Comparison of ENCODE assay signal across 13 cellular contexts in the genomic region with DNA sequence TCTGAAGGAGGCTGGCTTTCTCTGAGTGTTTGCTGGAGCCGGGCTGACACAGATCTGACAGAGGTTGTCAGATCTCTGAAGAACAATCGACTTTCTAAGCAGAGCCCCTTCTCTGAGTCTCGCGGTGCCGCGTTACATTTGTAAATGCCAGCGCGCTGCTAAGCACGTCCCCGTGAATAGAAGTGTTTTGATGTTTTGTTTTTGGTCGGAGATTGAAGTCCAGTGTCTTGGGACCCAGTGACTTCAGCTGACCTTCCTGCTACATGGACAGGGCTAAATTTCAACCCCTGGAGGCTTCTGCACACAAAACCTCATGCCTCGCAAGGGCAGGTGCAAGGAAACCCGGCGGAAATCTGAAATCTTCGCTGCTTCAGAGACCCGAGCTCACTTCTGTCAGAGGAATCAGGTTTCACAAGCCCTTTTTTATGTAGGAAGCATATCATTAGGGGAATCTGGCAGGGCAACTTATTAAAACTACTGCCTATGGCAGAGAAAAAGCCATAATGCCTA. TPM values are rescaled to one million over a fixed set of nuclear protein-coding genes. Genes with fewer than 3 reads are reported as not detected.
A peak's percentile ranks its signal among the peaks of the same experiment; 100 is the strongest.
DNase-seq lines count a peak whose midpoint lies in the region; ATAC-seq and TF ChIP-seq lines count a peak whose summit lies in the region.
"Had no signal": no experiment of that assay in that cellular context is flagged by ENCODE, and none has a peak within 500 bp of the region (broad histone marks: within the 10 kb centered on the region; RNA-seq: fewer than 3 reads in every experiment).

No MANE protein-coding gene starts in this region.

- H3K4me3 ChIP-seq in HUES64 (ENCODE audit: low read length) (peak overlapping the region; percentile 37), SK-N-MC (peak overlapping the region; percentile 60), tibial artery (no peak overlapping the region)
- H3K4me3 ChIP-seq: pancreas had no signal

- WGBS in HUES64, result 4% methylated on average over 16 of the region's 16 CpGs

- no peak for TF ChIP-seq CTCF in CD4-positive, alpha-beta T cell (IDR thresholded peaks at IDR 0.05)
- no peak for TF ChIP-seq CTCF in neural crest cell (conservative IDR thresholded peaks at IDR 0.05)
- no peak for TF ChIP-seq CTCF in tibial artery (IDR thresholded peaks at IDR 0.05)

- no peaks in the 10 kb centered on the region for H3K9me3 Mint-ChIP-seq in CD4-positive, alpha-beta T cell
- no peaks in the 10 kb centered on the region for H3K9me3 Mint-ChIP-seq in neural crest cell
- H3K9me3 Mint-ChIP-seq: activated T-helper 17 cell treated with anti-CD3 and anti-CD28 coated beads, Interleukin-2, amount 50 U/mL, for 72 hours had no signal

- H3K4me1 ChIP-seq in HUES64 (ENCODE audit: insufficient read depth, low read length), result peaks cover 5% of the 10 kb centered on the region
- peaks cover 0 to 12% (median 4%) of the 10 kb centered on the region in 4 donors for H3K4me1 ChIP-seq in tibial artery
- H3K4me1 ChIP-seq: pancreas had no signal

- H3K4me3 Mint-ChIP-seq in CD4-positive, alpha-beta T cell, result peak overlapping the region; percentile 59
- H3K4me3 Mint-ChIP-seq in neural crest cell, result peak overlapping the region; percentile 77
- H3K4me3 Mint-ChIP-seq: activated T-helper 17 cell treated with anti-CD3 and anti-CD28 coated beads, Interleukin-2, amount 50 U/mL, for 72 hours had no signal

- H3K9me3 ChIP-seq in CD4-positive, alpha-beta T cell (ENCODE audit: control insufficient read depth, low read length), result no peaks in the 10 kb centered on the region
- no peaks in the 10 kb centered on the region for H3K9me3 ChIP-seq in HUES64 (ENCODE audit: insufficient read depth, low read depth, low read length)
- no peaks in the 10 kb centered on the region for H3K9me3 ChIP-seq in SK-N-MC (ENCODE audit: low read depth, low read length)
- no peaks in the 10 kb centered on the region for H3K9me3 ChIP-seq in tibial artery
- H3K9me3 ChIP-seq: pancreas had no signal

- DNase-seq in CD4-positive, alpha-beta T cell, result no peak
- no peak for DNase-seq in SK-N-MC (ENCODE audit: low read depth, low spot score)
- DNase-seq in neural crest cell (ENCODE audit: low read depth, low spot score), result no peak
- DNase-seq in left colon, result no peak
- DNase-seq in tibial artery, result no peak
- no peak for DNase-seq in cortex of kidney (lab: John Stamatoyannopoulos, UW)
- DNase-seq: NCI-H1694 treated with DMSO at 0.1 percent for 48 hours, pancreas had no signal

- POLR2A ChIA-PET in CD4-positive, alpha-beta T cell (lab: Charles Lee), result no interaction called here

- H3K27ac ChIP-seq in CD4-positive, alpha-beta T cell (ENCODE audit: low read depth, low read length), result no peak overlapping the region
- H3K27ac ChIP-seq in HUES64 (ENCODE audit: low read depth, low read length), result no peak overlapping the region
- H3K27ac ChIP-seq in SK-N-MC, result no peak overlapping the region
- H3K27ac ChIP-seq in tibial artery, result no peak overlapping the region
- H3K27ac ChIP-seq: HL-60, pancreas had no signal

- H3K36me3 ChIP-seq in HUES64 (ENCODE audit: insufficient read depth, low read length) (no peaks in the 10 kb centered on the region), SK-N-MC (ENCODE audit: insufficient read depth, low read length) (no peaks in the 10 kb centered on the region), tibial artery (no peaks in the 10 kb centered on the region)
- H3K36me3 ChIP-seq: pancreas had no signal

- no peak for ATAC-seq in CD4-positive, alpha-beta T cell (ENCODE audit: poor library complexity)
- ATAC-seq in left colon (no peak), HG02885 (IDR thresholded peaks at IDR 0.05; ENCODE audit: poor library complexity, unreplicated experiment) (no peak)
- ATAC-seq: activated T-helper 17 cell treated with anti-CD3 and anti-CD28 coated beads, Interleukin-2, amount 50 U/mL, for 72 hours; pancreas; Right ventricle myocardium inferior had no signal

- H3K27ac Mint-ChIP-seq in CD4-positive, alpha-beta T cell, result no peak overlapping the region
- no peak overlapping the region for H3K27ac Mint-ChIP-seq in neural crest cell (ENCODE audit: unreplicated experiment)
- H3K27ac Mint-ChIP-seq: activated T-helper 17 cell treated with anti-CD3 and anti-CD28 coated beads, Interleukin-2, amount 50 U/mL, for 72 hours had no signal

- peaks cover 39% of the 10 kb centered on the region for H3K27me3 ChIP-seq in CD4-positive, alpha-beta T cell (ENCODE audit: control insufficient read depth, insufficient read depth, low read length)
- H3K27me3 ChIP-seq in HUES64 (ENCODE audit: insufficient read depth, low read length) (peaks cover 90% of the 10 kb centered on the region), tibial artery (peaks cover 0 to 48% of the 10 kb centered on the region in 2 donors)

- H3K36me3 Mint-ChIP-seq in CD4-positive, alpha-beta T cell (ENCODE audit: low read depth), result no peaks in the 10 kb centered on the region
- peaks cover 3% of the 10 kb centered on the region for H3K36me3 Mint-ChIP-seq in neural crest cell (ENCODE audit: low read depth)

- intact Hi-C loops in CD4-positive, alpha-beta T cell (cut with DNase I, micrococcal nuclease), result no loop called here
- intact Hi-C loops in left colon (cut with DNase I, micrococcal nuclease), result no loop called here
- intact Hi-C loops in tibial artery (cut with DNase I; ENCODE audit: low total_unique reads), result no loop called here

- peaks cover 18% of the 10 kb centered on the region for H3K4me1 Mint-ChIP-seq in CD4-positive, alpha-beta T cell (ENCODE audit: low read depth)
- H3K4me1 Mint-ChIP-seq in neural crest cell, result peaks cover 24% of the 10 kb centered on the region
- H3K4me1 Mint-ChIP-seq: activated T-helper 17 cell treated with anti-CD3 and anti-CD28 coated beads, Interleukin-2, amount 50 U/mL, for 72 hours had no signal

- H3K9ac ChIP-seq in HUES64 (ENCODE audit: low read depth, low read length) (no peak overlapping the region), SK-N-MC (ENCODE audit: insufficient read length) (no peak overlapping the region)

- H3K27me3 Mint-ChIP-seq in CD4-positive, alpha-beta T cell, result peaks cover 80% of the 10 kb centered on the region
- H3K27me3 Mint-ChIP-seq in neural crest cell (ENCODE audit: low read depth), result peaks cover 92% of the 10 kb centered on the region

- CTCF ChIA-PET in CD4-positive, alpha-beta T cell (lab: Charles Lee), result no interaction called here

RNA-seq across cellular contexts. Expression of a gene that starts 27.2 kb away (rescaled TPM):
- total RNA-seq in CD4-positive, alpha-beta T cell, result not detected
- not detected for polyA plus RNA-seq in HUES64 (2013, experiment 1 of 2)
- polyA plus RNA-seq in HUES64 (2013, experiment 2 of 2), result not detected
- total RNA-seq in neural crest cell (7.3 and 7.8 TPM in 2 replicates), left colon (not detected)
- total RNA-seq: activated T-helper 17 cell treated with anti-CD3 and anti-CD28 coated beads, Interleukin-2, amount 50 U/mL, for 72 hours; pancreas; Right ventricle myocardium inferior had no signal
- polyA plus RNA-seq: pancreas had no signal

RNA-seq across cellular contexts. Expression of a gene that starts 56.4 kb away (rescaled TPM):
- under 1 TPM in 1 of 2 experiments, not detected in 1; 0.11 TPM for total RNA-seq in CD4-positive, alpha-beta T cell
- not detected for polyA plus RNA-seq in HUES64 (2013, experiment 1 of 2)
- not detected for polyA plus RNA-seq in HUES64 (2013, experiment 2 of 2)
- total RNA-seq in neural crest cell (not detected in 2 replicates), left colon (under 1 TPM; 0.09 to 0.31 TPM)
- total RNA-seq: activated T-helper 17 cell treated with anti-CD3 and anti-CD28 coated beads, Interleukin-2, amount 50 U/mL, for 72 hours; Right ventricle myocardium inferior had no signal
- polyA plus RNA-seq: pancreas had no signal

Comparison
In these comparisons a context has a peak if more than half of its experiments do, and no peak if none do; other contexts are left out.
1. H3K4me3 ChIP-seq: peak in HUES64 (single experiment) and SK-N-MC (single experiment); none in tibial artery (0 of 2).